ENCODE assay signal across 14 cellular contexts in the genomic region with DNA sequence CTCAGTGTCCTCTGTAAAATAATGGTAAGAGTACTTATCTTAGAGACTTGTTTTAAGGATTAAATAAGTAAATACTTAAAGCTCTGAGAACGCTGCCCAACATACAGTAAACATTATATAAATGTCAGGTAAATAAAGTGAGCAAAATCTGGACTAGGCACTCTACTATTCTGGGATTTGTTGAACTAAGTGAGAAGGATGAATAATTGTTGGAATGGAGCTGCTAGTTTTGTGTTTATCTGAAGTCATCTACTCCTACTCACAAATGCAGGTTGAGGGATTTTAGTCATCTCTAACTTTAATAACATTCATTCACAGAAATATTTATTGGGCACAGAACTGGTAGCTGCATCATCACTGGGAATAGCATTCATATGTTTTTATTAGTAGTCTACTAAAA.
"Had no signal": no experiment of that assay in that cellular context is flagged by ENCODE, and none has a peak within 500 bp of the region (broad histone marks: within the 10 kb centered on the region; RNA-seq: fewer than 3 reads in every experiment).

No MANE protein-coding gene starts in this region.

- FAIRE-seq: TTC549 had no signal

- H3K27me3 ChIP-seq: tibial artery, vagina had no signal

- H3K4me3 ChIP-seq: lower lobe of right lung, skin epidermis, tibial artery, vagina had no signal

- H3K4me3 Mint-ChIP-seq: activated B cell treated with CpG ODN at 0.5 μM for 24 hours; activated CD4-positive, alpha-beta T cell treated with anti-CD3 and anti-CD28 coated beads, Interleukin-2, amount 10 ng/mL, durations not matched to agents 24 days and 14 days; activated naive CD4-positive, alpha-beta T cell treated with anti-CD3 and anti-CD28 coated beads for 36 hours; central memory CD8-positive, alpha-beta T cell; naive thymus-derived CD8-positive, alpha-beta T cell had no signal

- DNase-seq: activated B cell treated with CpG ODN at 0.5 μM for 24 hours; activated CD4-positive, alpha-beta T cell treated with anti-CD3 and anti-CD28 coated beads, Interleukin-2, amount 10 ng/mL, durations not matched to agents 24 days and 14 days; activated naive CD4-positive, alpha-beta T cell treated with anti-CD3 and anti-CD28 coated beads for 36 hours; cortex of kidney; effector CD8-positive, alpha-beta T cell; hippocampal formation; lower lobe of right lung; naive thymus-derived CD8-positive, alpha-beta T cell; T-helper 2 cell; tibial artery had no signal

- H3K4me1 Mint-ChIP-seq: activated B cell treated with CpG ODN at 0.5 μM for 24 hours; activated CD4-positive, alpha-beta T cell treated with anti-CD3 and anti-CD28 coated beads, Interleukin-2, amount 10 ng/mL, durations not matched to agents 24 days and 14 days; central memory CD8-positive, alpha-beta T cell; naive thymus-derived CD8-positive, alpha-beta T cell had no signal

- H3K27me3 Mint-ChIP-seq: activated B cell treated with CpG ODN at 0.5 μM for 24 hours; activated CD4-positive, alpha-beta T cell treated with anti-CD3 and anti-CD28 coated beads, Interleukin-2, amount 10 ng/mL, durations not matched to agents 24 days and 14 days had no signal

- H3K27ac Mint-ChIP-seq: activated B cell treated with CpG ODN at 0.5 μM for 24 hours; activated CD4-positive, alpha-beta T cell treated with anti-CD3 and anti-CD28 coated beads, Interleukin-2, amount 10 ng/mL, durations not matched to agents 24 days and 14 days; activated naive CD4-positive, alpha-beta T cell treated with anti-CD3 and anti-CD28 coated beads for 36 hours; naive thymus-derived CD8-positive, alpha-beta T cell had no signal

- H3K9me3 Mint-ChIP-seq: activated B cell treated with CpG ODN at 0.5 μM for 24 hours; activated CD4-positive, alpha-beta T cell treated with anti-CD3 and anti-CD28 coated beads, Interleukin-2, amount 10 ng/mL, durations not matched to agents 24 days and 14 days; activated naive CD4-positive, alpha-beta T cell treated with anti-CD3 and anti-CD28 coated beads for 36 hours; central memory CD8-positive, alpha-beta T cell had no signal

- H3K9me3 ChIP-seq: lower lobe of right lung, tibial artery, vagina had no signal

- H3K36me3 Mint-ChIP-seq: naive thymus-derived CD8-positive, alpha-beta T cell had no signal

- H3K27ac ChIP-seq: lower lobe of right lung, skin epidermis, tibial artery, vagina had no signal

- H3K4me1 ChIP-seq: lower lobe of right lung had no signal

- H3K36me3 ChIP-seq: lower lobe of right lung, tibial artery, vagina had no signal
